Comparison of ENCODE assay signal across 9 cellular contexts in genomic region chr5:170312666-170313065, GRCh38. TPM values are rescaled to one million over a fixed set of nuclear protein-coding genes. Genes with fewer than 3 reads are reported as not detected.
A peak's percentile ranks its signal among the peaks of the same experiment; 100 is the strongest.
DNase-seq lines count a peak whose midpoint lies in the region; ATAC-seq, FAIRE-seq and TF ChIP-seq lines count a peak whose summit lies in the region.
"Had no signal": no experiment of that assay in that cellular context is flagged by ENCODE, and none has a peak within 500 bp of the region (broad histone marks: within the 10 kb centered on the region; RNA-seq: fewer than 3 reads in every experiment).

No MANE protein-coding gene starts in this region.

- H3K4me3 ChIP-seq in BLaER1 (no peak overlapping the region), bronchial epithelial cell (ENCODE audit: low read depth, low read length) (no peak overlapping the region)

- H3K9me3 Mint-ChIP-seq in nephron progenitor cell = no peaks in the 10 kb centered on the region

- FAIRE-seq in bronchial epithelial cell (lab: Jason Lieb, UNC) = no peak
- FAIRE-seq: G401.6 had no signal

- H3K36me3 ChIP-seq in BLaER1 (no peaks in the 10 kb centered on the region), bronchial epithelial cell (ENCODE audit: control insufficient read depth, insufficient read depth, low read length) (no peaks in the 10 kb centered on the region)

- H3K4me1 Mint-ChIP-seq in nephron progenitor cell = peaks cover 30% of the 10 kb centered on the region

- no peak overlapping the region for H3K9ac ChIP-seq in BLaER1

- H3K4me1 ChIP-seq in BLaER1 = peaks cover 33% of the 10 kb centered on the region

- no peaks in the 10 kb centered on the region for H4K20me1 ChIP-seq in BLaER1

- H3K27me3 ChIP-seq in BLaER1 (no peaks in the 10 kb centered on the region), bronchial epithelial cell (ENCODE audit: control insufficient read depth, insufficient read depth, low read length) (no peaks in the 10 kb centered on the region)

- H3K4me3 Mint-ChIP-seq in nephron progenitor cell = no peak overlapping the region

- DNase-seq in T-helper 2 cell (peak in 4 of 5 experiments; percentile 33 to 61 (median 48)), bronchial epithelial cell (ENCODE audit: low read depth) (peak; percentile 90), GOT3 (lab: John Stamatoyannopoulos, UW) (no peak), nephron progenitor cell (no peak)
- peak; percentile 61 to 77 (median 65) for DNase-seq in stimulated activated CD4-positive, alpha-beta T cell treated with anti-CD3 and anti-CD28 coated beads, Interleukin-12 subunit alpha, Interleukin-12 subunit beta, amount 100 ng/mL, for 48 hours (ENCODE audit: low read depth in 2 of 3, low spot score in 1 of 3)

- H3K9me3 ChIP-seq in BLaER1 = no peaks in the 10 kb centered on the region

- peak; percentile 76 for ATAC-seq in HG02610 (IDR thresholded peaks at IDR 0.05; ENCODE audit: unreplicated experiment)
- ATAC-seq in GM18861 (IDR thresholded peaks at IDR 0.05; ENCODE audit: unreplicated experiment) = no peak

- no peaks in the 10 kb centered on the region for H3K36me3 Mint-ChIP-seq in nephron progenitor cell (ENCODE audit: low read depth)

- TF ChIP-seq CTCF in bronchial epithelial cell (IDR thresholded peaks at IDR 0.05; ENCODE audit: insufficient read depth, low read length, severe bottlenecking) (no peak), nephron progenitor cell (IDR thresholded peaks at IDR 0.05) (no peak)

- no peak overlapping the region for H3K27ac ChIP-seq in BLaER1

- peak overlapping the region; percentile 58 for H3K4me2 ChIP-seq in BLaER1

- peaks cover 13% of the 10 kb centered on the region for H3K27me3 Mint-ChIP-seq in nephron progenitor cell (ENCODE audit: low read depth, poor library complexity)

- no peak overlapping the region for H3K27ac Mint-ChIP-seq in nephron progenitor cell

RNA-seq across cellular contexts. Expression of gene LCP2, which starts 15.1 kb away (rescaled TPM):
- not detected in 2 replicates for total RNA-seq in bronchial epithelial cell

Comparison
In these comparisons a context has a peak if more than half of its experiments do, and no peak if none do; other contexts are left out.
1. DNase-seq: peak in T-helper 2 cell (4 of 5), bronchial epithelial cell (single experiment) and stimulated activated CD4-positive, alpha-beta T cell treated with anti-CD3 and anti-CD28 coated beads, Interleukin-12 subunit alpha, Interleukin-12 subunit beta, amount 100 ng/mL, for 48 hours (3 of 3); none in GOT3 (single experiment) and nephron progenitor cell (single experiment).